Comparison of ENCODE assay signal across 8 cellular contexts in genomic region chr3:96813820-96814580, GRCh38. TPM values are rescaled to one million over a fixed set of nuclear protein-coding genes. Genes with fewer than 3 reads are reported as not detected.
DNase-seq lines count a peak whose midpoint lies in the region; ATAC-seq and TF ChIP-seq lines count a peak whose summit lies in the region.

No MANE protein-coding gene starts in this region.

- H3K27me3 Mint-ChIP-seq in naive thymus-derived CD4-positive, alpha-beta T cell, result peaks cover 22 to 44% (median 32%) of the 10 kb centered on the region in 5 donors

- peak overlapping the region in 9 of 10 donors; percentile 13 to 78 (median 55) for H3K4me3 Mint-ChIP-seq in naive thymus-derived CD4-positive, alpha-beta T cell

- WGBS in HUES64, result under 1% methylated on average over 74 of the region's 76 CpGs

- H3K27ac ChIP-seq in HUES64 (ENCODE audit: low read depth, low read length), result no peak overlapping the region
- peak overlapping the region; percentile 80 for H3K27ac ChIP-seq in VCaP
- no peak overlapping the region for H3K27ac ChIP-seq in naive thymus-derived CD4-positive, alpha-beta T cell (ENCODE audit: low read depth, low read length)

- peaks cover 0 to 3% (median 0%) of the 10 kb centered on the region in 11 donors for H3K9me3 Mint-ChIP-seq in naive thymus-derived CD4-positive, alpha-beta T cell

- H3K27ac Mint-ChIP-seq in naive thymus-derived CD4-positive, alpha-beta T cell, result no peak overlapping the region

- no peaks in the 10 kb centered on the region for H3K9me3 ChIP-seq in ES-I3 (ENCODE audit: control insufficient read depth, insufficient read depth, low read length)
- no peaks in the 10 kb centered on the region for H3K9me3 ChIP-seq in HUES64 (ENCODE audit: insufficient read depth, low read depth, low read length)
- H3K9me3 ChIP-seq in naive thymus-derived CD4-positive, alpha-beta T cell (ENCODE audit: control insufficient read depth in 2 of 3, low read length in 3 of 3), result no peaks in the 10 kb centered on the region

- no peaks in the 10 kb centered on the region for H3K36me3 Mint-ChIP-seq in naive thymus-derived CD4-positive, alpha-beta T cell

- DNase-seq in fibroblast of mammary gland (ENCODE audit: low read depth), result peak; percentile 48
- DNase-seq in naive thymus-derived CD4-positive, alpha-beta T cell, result peak in 3 of 9 donors; percentile 0 to 36 (median 1)
- no peak for DNase-seq in epidermal melanocyte (ENCODE audit: insufficient read length, low spot score)
- no peak for DNase-seq in DMS114 treated with DMSO at 0.1 percent for 48 hours (lab: John Stamatoyannopoulos, UW; ENCODE audit: unreplicated experiment)

- TF ChIP-seq CTCF in VCaP (conservative IDR thresholded peaks at IDR 0.05) (no peak), fibroblast of mammary gland (conservative IDR thresholded peaks at IDR 0.05; ENCODE audit: control insufficient read depth, insufficient read depth, low read depth, low read length) (no peak)

- no peaks in the 10 kb centered on the region for H3K4me1 ChIP-seq in ES-I3 (ENCODE audit: insufficient read depth, low read length)
- 0 out of 2 replicates have a peak, but pooled peaks cover 5% of the 10 kb centered on the region for H3K4me1 ChIP-seq in HUES64 (ENCODE audit: insufficient read depth, low read length)
- H3K4me1 ChIP-seq in naive thymus-derived CD4-positive, alpha-beta T cell (ENCODE audit: control insufficient read depth in 2 of 2, insufficient read depth in 2 of 2, low read length in 2 of 2), result peaks cover 0 to 3% of the 10 kb centered on the region in 2 donors

- POLR2A ChIA-PET in naive thymus-derived CD4-positive, alpha-beta T cell (lab: Charles Lee), result no interaction called here

- H3K36me3 ChIP-seq in ES-I3 (ENCODE audit: insufficient read depth, low read length), result no peaks in the 10 kb centered on the region
- no peaks in the 10 kb centered on the region for H3K36me3 ChIP-seq in HUES64 (ENCODE audit: insufficient read depth, low read length)
- H3K36me3 ChIP-seq in naive thymus-derived CD4-positive, alpha-beta T cell (ENCODE audit: control insufficient read depth in 2 of 3, insufficient read depth in 3 of 3, low read length in 3 of 3), result no peaks in the 10 kb centered on the region

- CTCF ChIA-PET in naive thymus-derived CD4-positive, alpha-beta T cell (lab: Charles Lee), result no interaction called here

- ATAC-seq in GM21423 (IDR thresholded peaks at IDR 0.05; ENCODE audit: unreplicated experiment), result peak; percentile 21
- peak; percentile 8 for ATAC-seq in naive thymus-derived CD4-positive, alpha-beta T cell

- H3K9ac ChIP-seq in ES-I3 (ENCODE audit: low read depth, low read length) (peak overlapping the region; percentile 75), HUES64 (ENCODE audit: low read depth, low read length) (no peak overlapping the region; the same call in 1 of the 2 replicates)

- H3K27me3 ChIP-seq in HUES64 (ENCODE audit: insufficient read depth, low read length), result peaks cover 64% of the 10 kb centered on the region
- H3K27me3 ChIP-seq in naive thymus-derived CD4-positive, alpha-beta T cell (ENCODE audit: control insufficient read depth in 2 of 2, insufficient read depth in 2 of 2, low read length in 2 of 2), result peaks cover 0 to 6% of the 10 kb centered on the region in 2 donors

- intact Hi-C loops in naive thymus-derived CD4-positive, alpha-beta T cell (cut with micrococcal nuclease), result no loop called here

- H3K4me1 Mint-ChIP-seq in naive thymus-derived CD4-positive, alpha-beta T cell, result peaks cover 7 to 17% (median 10%) of the 10 kb centered on the region in 7 donors

- H3K4me3 ChIP-seq in HUES64 (ENCODE audit: low read length) (peak overlapping the region; percentile 67), fibroblast of mammary gland (ENCODE audit: control insufficient read depth, low read depth, low read length) (peak overlapping the region; percentile 38)
- no peak overlapping the region for H3K4me3 ChIP-seq in naive thymus-derived CD4-positive, alpha-beta T cell (ENCODE audit: low read length)

RNA-seq across cellular contexts. Expression of gene EPHA6, which starts 0.4 kb away (rescaled TPM):
- 0.70 TPM for polyA plus RNA-seq in HUES64 (2013, experiment 1 of 2)
- polyA plus RNA-seq in HUES64 (2013, experiment 2 of 2), result 1.0 TPM
- not detected for total RNA-seq in naive thymus-derived CD4-positive, alpha-beta T cell
- not detected for polyA plus RNA-seq in naive thymus-derived CD4-positive, alpha-beta T cell
